In the genomic region with DNA sequence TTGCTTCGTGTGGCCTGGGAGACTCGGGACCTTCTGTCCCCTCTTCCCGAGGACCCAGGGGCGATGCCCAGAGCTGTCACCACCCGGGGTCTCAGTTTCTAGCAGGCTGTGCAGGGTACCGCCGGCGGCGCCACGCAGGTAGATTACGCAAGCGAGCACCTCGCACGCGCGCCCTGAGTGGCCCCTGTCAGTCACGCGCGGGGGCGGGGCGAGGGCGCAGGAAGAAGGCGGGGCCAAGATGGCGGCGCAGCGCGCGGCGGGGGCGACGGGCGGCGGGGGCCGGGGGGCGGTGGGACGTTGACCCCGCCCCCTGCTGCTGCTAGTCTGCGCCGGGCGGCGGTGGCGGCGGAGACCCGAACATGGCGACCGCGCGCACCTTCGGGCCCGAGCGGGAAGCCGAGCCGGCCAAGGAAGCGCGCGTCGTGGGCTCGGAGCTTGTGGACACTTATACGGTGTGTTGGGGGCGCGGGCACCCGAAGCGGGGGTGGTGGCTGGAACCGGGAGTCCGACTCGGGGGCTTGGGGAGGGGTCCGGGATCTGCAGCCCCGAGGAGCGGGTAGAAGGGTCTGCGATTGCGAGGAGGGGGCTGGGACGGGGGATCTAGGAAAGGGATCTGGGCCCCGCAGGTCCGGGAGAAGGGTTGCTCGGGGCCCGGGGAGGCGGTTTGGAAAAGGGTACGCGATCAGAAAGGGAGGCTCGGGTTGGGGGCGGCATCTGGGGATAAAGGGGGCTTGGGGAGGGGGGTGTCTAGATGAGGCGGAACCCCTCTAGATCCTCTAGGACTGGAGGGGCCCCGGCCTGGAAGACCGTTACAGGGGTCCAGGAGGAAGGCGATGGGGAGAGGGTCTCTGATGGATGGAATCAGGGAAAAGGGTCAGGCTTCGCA, we compare ENCODE assay signal across 8 cellular contexts. TPM values are rescaled to one million over a fixed set of nuclear protein-coding genes. Genes with fewer than 3 reads are reported as not detected.
DNase-seq lines count a peak whose midpoint lies in the region; ATAC-seq and TF ChIP-seq lines count a peak whose summit lies in the region.

A gene (plus strand): TSS at position 322 of the 886 bp plus-strand sequence. CDS start 38 bp downstream, at position 360.

- H3K4me3 Mint-ChIP-seq in activated CD4-positive, alpha-beta memory T cell treated with anti-CD3 and anti-CD28 coated beads for 36 hours = peak within 1 kb of the TSS; percentile 89

- no peak for DNase-seq in AG09309 (ENCODE audit: low read depth)
- DNase-seq in NCI-H748 treated with DMSO at 0.1 percent for 48 hours (lab: John Stamatoyannopoulos, UW) = peak; percentile 55
- peak; percentile 97 for DNase-seq in activated CD4-positive, alpha-beta memory T cell treated with anti-CD3 and anti-CD28 coated beads for 36 hours
- DNase-seq in lower lobe of right lung = peak; percentile 94
- DNase-seq in stimulated activated CD4-positive, alpha-beta T cell treated with anti-CD3 and anti-CD28 coated beads, TNF-alpha, amount 100 ng/mL, for 24 hours (ENCODE audit: low read depth in 3 of 3) = peak; percentile 93 to 96 (median 94)

- peaks cover 20 to 27% of the 10 kb centered on the region in 2 donors for H3K4me1 ChIP-seq in duodenal mucosa (ENCODE audit: control insufficient read depth in 1 of 2, insufficient read depth in 2 of 2, low read length in 2 of 2)
- peaks cover 33% of the 10 kb centered on the region for H3K4me1 ChIP-seq in lower lobe of right lung

- peak within 1 kb of the TSS; percentile 74 for H3K27ac ChIP-seq in duodenal mucosa (ENCODE audit: low read depth, low read length)
- peak within 1 kb of the TSS; percentile 92 for H3K27ac ChIP-seq in lower lobe of right lung

- H3K27me3 Mint-ChIP-seq in activated CD4-positive, alpha-beta memory T cell treated with anti-CD3 and anti-CD28 coated beads for 36 hours = no peaks in the 10 kb centered on the region

- peaks cover 35% of the 10 kb centered on the region for H3K4me1 Mint-ChIP-seq in activated CD4-positive, alpha-beta memory T cell treated with anti-CD3 and anti-CD28 coated beads for 36 hours (ENCODE audit: low read depth)

- CTCF ChIA-PET in activated CD4-positive, alpha-beta memory T cell treated with anti-CD3 and anti-CD28 coated beads for 36 hours (lab: Charles Lee) = interaction anchor here (1.4 to 2.7 kb wide), 2 partner anchors 9 to 43 kb away, joined by 5 to 12 read pairs; no protein-coding TSS in a partner anchor

- H3K36me3 ChIP-seq in duodenal mucosa (ENCODE audit: control insufficient read depth in 1 of 2, insufficient read depth in 2 of 2, low read length in 2 of 2) (peaks cover 11 to 24% of the 10 kb centered on the region in 2 donors), lower lobe of right lung (peaks cover 31% of the 10 kb centered on the region)

- POLR2A ChIA-PET in activated CD4-positive, alpha-beta memory T cell treated with anti-CD3 and anti-CD28 coated beads for 36 hours (lab: Charles Lee) = interaction anchor here (0.7 kb wide), 1 partner anchor 36 kb away, joined by 3 read pairs; no protein-coding TSS in a partner anchor

- H3K27ac Mint-ChIP-seq in activated CD4-positive, alpha-beta memory T cell treated with anti-CD3 and anti-CD28 coated beads for 36 hours = peak within 1 kb of the TSS; percentile 87

- ATAC-seq in GM18873 (IDR thresholded peaks at IDR 0.05; ENCODE audit: low FRiP score, unreplicated experiment) = peak; percentile 51
- peak; percentile 61 for ATAC-seq in HG03135 (IDR thresholded peaks at IDR 0.05; ENCODE audit: unreplicated experiment)
- ATAC-seq in lower lobe of right lung = peak; percentile 92 to 93

- intact Hi-C loops in activated CD4-positive, alpha-beta memory T cell treated with anti-CD3 and anti-CD28 coated beads for 36 hours (cut with micrococcal nuclease) = loop anchor here (1.0 to 5.0 kb wide), 3 partner anchors 81 to 252 kb away; a partner anchor contains a TSS
- intact Hi-C loops in lower lobe of right lung (cut with DNase I) = no loop called here

- no peaks in the 10 kb centered on the region for H3K9me3 Mint-ChIP-seq in activated CD4-positive, alpha-beta memory T cell treated with anti-CD3 and anti-CD28 coated beads for 36 hours

- no peaks in the 10 kb centered on the region for H3K9me3 ChIP-seq in duodenal mucosa (ENCODE audit: control insufficient read depth in 1 of 2, low read length in 2 of 2)
- no peaks in the 10 kb centered on the region for H3K9me3 ChIP-seq in lower lobe of right lung

- H3K27me3 ChIP-seq in duodenal mucosa (ENCODE audit: control insufficient read depth in 1 of 2, insufficient read depth in 2 of 2, low read length in 2 of 2) (no peaks in the 10 kb centered on the region), lower lobe of right lung (ENCODE audit: low read depth) (no peaks in the 10 kb centered on the region)

- peak within 1 kb of the TSS; percentile 95 for H3K4me3 ChIP-seq in AG09309 (ENCODE audit: control insufficient read depth, low read depth, low read length)
- H3K4me3 ChIP-seq in duodenal mucosa (ENCODE audit: low read depth in 1 of 2, low read length in 2 of 2) = peak within 1 kb of the TSS; percentile 84 to 86
- peak within 1 kb of the TSS; percentile 74 for H3K4me3 ChIP-seq in lower lobe of right lung

- no peak for TF ChIP-seq CTCF in AG09309 (IDR thresholded peaks at IDR 0.05; ENCODE audit: control insufficient read depth, insufficient read depth, low read depth, low read length, missing control alignments)
- no peak for TF ChIP-seq CTCF in lower lobe of right lung (IDR thresholded peaks at IDR 0.05)

- H3K9ac ChIP-seq in duodenal mucosa (ENCODE audit: low read depth in 1 of 2, low read length in 2 of 2) = peak within 1 kb of the TSS; percentile 82 to 98

- H3K36me3 Mint-ChIP-seq in activated CD4-positive, alpha-beta memory T cell treated with anti-CD3 and anti-CD28 coated beads for 36 hours = peaks cover 17% of the 10 kb centered on the region

RNA-seq across cellular contexts. Expression of the gene that starts here (rescaled TPM):
- total RNA-seq in activated CD4-positive, alpha-beta memory T cell treated with anti-CD3 and anti-CD28 coated beads for 36 hours = 10 to 100 TPM; 50.8 to 60.2 TPM
- 90.2 TPM for total RNA-seq in lower lobe of right lung
